ENCODE assay signal across 18 cellular contexts in genomic region chr14:41817626-41818025, GRCh38.
DNase-seq lines count a peak whose midpoint lies in the region; ATAC-seq and TF ChIP-seq lines count a peak whose summit lies in the region.
"Had no signal": no experiment of that assay in that cellular context is flagged by ENCODE, and none has a peak within 500 bp of the region (broad histone marks: within the 10 kb centered on the region; RNA-seq: fewer than 3 reads in every experiment).

No MANE protein-coding gene starts in this region.

- TF ChIP-seq CTCF in fibroblast of mammary gland (conservative IDR thresholded peaks at IDR 0.05; ENCODE audit: control insufficient read depth, insufficient read depth, low read depth, low read length) (no peak), vagina (IDR thresholded peaks at IDR 0.05) (no peak)

- intact Hi-C loops in vagina (cut with DNase I) = no loop called here

- H3K4me3 ChIP-seq in fibroblast of mammary gland (ENCODE audit: control insufficient read depth, low read depth, low read length) (no peak overlapping the region), vagina (no peak overlapping the region)

- H3K27me3 ChIP-seq in vagina = no peaks in the 10 kb centered on the region

- ATAC-seq in GM19463 (IDR thresholded peaks at IDR 0.05; ENCODE audit: unreplicated experiment) (no peak), GM18519 (IDR thresholded peaks at IDR 0.05; ENCODE audit: low FRiP score, unreplicated experiment) (no peak)
- ATAC-seq: HepG2 had no signal

- no peaks in the 10 kb centered on the region for H3K9me3 ChIP-seq in vagina
- H3K9me3 ChIP-seq: Caco-2 had no signal

- no peaks in the 10 kb centered on the region for H3K36me3 ChIP-seq in vagina

- no peak for TF ChIP-seq POLR2A in vagina (IDR thresholded peaks at IDR 0.05)

- no peak overlapping the region for H3K27ac ChIP-seq in vagina

- no peaks in the 10 kb centered on the region for H3K4me1 ChIP-seq in vagina

- DNase-seq in M059J (ENCODE audit: low read depth) = peak; percentile 0
- peak; percentile 77 for DNase-seq in amniotic epithelial cell (ENCODE audit: low read depth)
- peak; percentile 3 for DNase-seq in fibroblast of mammary gland (ENCODE audit: low read depth)
- no peak for DNase-seq in vagina (ENCODE audit: extremely low spot score in 2 of 2)
- no peak for DNase-seq in COLO829 (ENCODE audit: low spot score)
- DNase-seq: Caco-2, GDM1, KG1, NCI-H1417, NCI-H187, NCI-H2107, NCI-H524, NCI-H82, RPMI8226, SHP77 treated with DMSO at 0.1 percent for 48 hours had no signal

Comparison
In these comparisons a context has a peak if more than half of its experiments do, and no peak if none do; other contexts are left out.
1. DNase-seq: peak in M059J (single experiment), amniotic epithelial cell (single experiment) and fibroblast of mammary gland (single experiment); none in vagina (0 of 2) and COLO829 (single experiment).